25 cellular contexts compared by ENCODE assay signal in genomic region chr10:78714225-78714624, GRCh38.
"Had no signal": no experiment of that assay in that cellular context is flagged by ENCODE, and none has a peak within 500 bp of the region (broad histone marks: within the 10 kb centered on the region; RNA-seq: fewer than 3 reads in every experiment).

No MANE protein-coding gene starts in this region.

- DNase-seq: head of caudate nucleus; hippocampal formation; immature natural killer cell; lower lobe of right lung; mammary epithelial cell; mesenchymal stem cell; naive thymus-derived CD8-positive, alpha-beta T cell; occipital lobe; psoas muscle; right lobe of liver; stimulated activated CD4-positive, alpha-beta T cell treated with anti-CD3 and anti-CD28 coated beads, Interleukin-1b, Interleukin-23, amount 100 ng/mL, for 48 hours; stimulated activated CD4-positive, alpha-beta T cell treated with anti-CD3 and anti-CD28 coated beads, Interleukin-2, amount 100 ng/mL, for 48 hours; stimulated activated CD4-positive, alpha-beta T cell treated with anti-CD3 and anti-CD28 coated beads, Interleukin-4, amount 100 ng/mL, for 4 hours; stimulated activated CD8-positive, alpha-beta memory T cell treated with anti-CD3 and anti-CD28 coated beads, Interleukin-4, amount 100 ng/mL, for 48 hours; stimulated activated naive CD4-positive, alpha-beta T cell treated with Interleukin-2 at 50 U/mL for 16 hours; uterus had no signal

- H3K36me3 ChIP-seq: lower lobe of right lung, neural progenitor cell, neutrophil, right lobe of liver, suprapubic skin, thoracic aorta, tibial nerve, uterus had no signal

- FAIRE-seq: islet of Langerhans had no signal

- H3K4me3 ChIP-seq: lower lobe of right lung, neural progenitor cell, psoas muscle, right lobe of liver, smooth muscle cell, suprapubic skin, thoracic aorta, tibial nerve, uterus had no signal

- H3K27ac ChIP-seq: lower lobe of right lung, neural progenitor cell, neutrophil, parathyroid adenoma, psoas muscle, right lobe of liver, suprapubic skin, thoracic aorta, tibial nerve, uterus had no signal

- H3K27me3 ChIP-seq: neural progenitor cell, neutrophil, right lobe of liver, suprapubic skin, tibial nerve, uterus had no signal

- ATAC-seq: lower lobe of right lung; naive thymus-derived CD8-positive, alpha-beta T cell; psoas muscle; right lobe of liver; stimulated activated memory B cell treated with anti-CD40 and anti-IgM and Interleukin-4, amounts not matched to agents 10 μg/mL and 1 μg/mL and 100 μg/mL, for 72 hours had no signal

- H3K9me3 ChIP-seq: lower lobe of right lung, neutrophil, psoas muscle, right lobe of liver, suprapubic skin, thoracic aorta, tibial nerve, uterus had no signal

- H3K4me1 ChIP-seq: lower lobe of right lung, neural progenitor cell, parathyroid adenoma, right lobe of liver, suprapubic skin, uterus had no signal
